29 cellular contexts compared by ENCODE assay signal in genomic region chr22:37012956-37013355, GRCh38.
"Had no signal": no experiment of that assay in that cellular context is flagged by ENCODE, and none has a peak within 500 bp of the region (broad histone marks: within the 10 kb centered on the region; RNA-seq: fewer than 3 reads in every experiment).

No MANE protein-coding gene starts in this region.

- H3K36me3 Mint-ChIP-seq: activated naive CD4-positive, alpha-beta T cell treated with anti-CD3 and anti-CD28 coated beads, Interleukin-2, amount 10 ng/mL, durations not matched to agents 7 days and 5 days; naive B cell; stimulated activated naive B cell treated with anti-CD40 and anti-IgM and Interleukin-4, amounts not matched to agents 10 μg/mL and 1 μg/mL and 100 μg/mL, for 72 hours had no signal

- H3K4me3 ChIP-seq: left lung, pancreas, prostate gland, thoracic aorta, upper lobe of right lung had no signal

- H3K4me1 Mint-ChIP-seq: activated naive CD4-positive, alpha-beta T cell treated with anti-CD3 and anti-CD28 coated beads, Interleukin-2, amount 10 ng/mL, durations not matched to agents 7 days and 5 days; central memory CD8-positive, alpha-beta T cell had no signal

- DNase-seq: activated CD4-positive, alpha-beta T cell treated with anti-CD3 and anti-CD28 coated beads for 48 hours; activated CD4-positive, alpha-beta T cell treated with anti-CD3 and anti-CD28 coated beads, Interleukin-2, amount 50 U/mL, for 48 hours; activated CD8-positive, alpha-beta memory T cell treated with anti-CD3 and anti-CD28 coated beads, Interleukin-2, amount 50 U/mL, for 4 hours; activated effector memory CD4-positive, alpha-beta T cell treated with anti-CD3 and anti-CD28 coated beads, Interleukin-2, amount 50 U/mL, for 16 hours; activated naive CD4-positive, alpha-beta T cell treated with anti-CD3 and anti-CD28 coated beads, Interleukin-2, amount 10 ng/mL, durations not matched to agents 7 days and 5 days; activated T-cell treated with anti-CD3 and anti-CD28 coated beads, Interleukin-2, amount 50 U/mL, for 1 hour; amniotic stem cell; dermis blood vessel endothelial cell; effector CD8-positive, alpha-beta T cell; left lung; mammary epithelial cell; naive B cell; retina; SK-N-SH; stimulated activated CD4-positive, alpha-beta T cell treated with anti-CD3 and anti-CD28 coated beads, Interleukin-15, amount 100 ng/mL, for 24 hours; stimulated activated CD4-positive, alpha-beta T cell treated with anti-CD3 and anti-CD28 coated beads, Interleukin-2, amount 100 ng/mL, for 24 hours; stimulated activated naive B cell treated with anti-CD40 and anti-IgM and Interleukin-4, amounts not matched to agents 10 μg/mL and 1 μg/mL and 100 μg/mL, for 72 hours; SW 1271; T-helper 9 cell; upper lobe of right lung; WERI-Rb-1 had no signal

- H3K27me3 ChIP-seq: left lung, pancreas, upper lobe of right lung had no signal

- H3K36me3 ChIP-seq: pancreas, prostate gland, thoracic aorta, WERI-Rb-1 had no signal

- H3K4me3 Mint-ChIP-seq: activated naive CD4-positive, alpha-beta T cell treated with anti-CD3 and anti-CD28 coated beads, Interleukin-2, amount 10 ng/mL, durations not matched to agents 7 days and 5 days; activated T-helper 1 cell treated with anti-CD3 and anti-CD28 coated beads, Interleukin-12 subunit alpha, Interleukin-12 subunit beta, Interleukin-2, Interleukin-4 antibody, amounts not matched to agents 30 ng/mL and 10 ng/mL and 1 ng/mL, durations not matched to agents 14 hours and 24 hours and 36 hours; central memory CD8-positive, alpha-beta T cell; naive B cell; stimulated activated naive B cell treated with anti-CD40 and anti-IgM and Interleukin-4, amounts not matched to agents 10 μg/mL and 1 μg/mL and 100 μg/mL, for 72 hours; T-helper 1 cell treated with Interleukin-12 subunit alpha and Interleukin-12 subunit beta and Interleukin-4 antibody, amounts not matched to agents 30 μg/mL and 1 μg/mL, for 36 hours had no signal

- H3K9me3 Mint-ChIP-seq: activated naive CD4-positive, alpha-beta T cell treated with anti-CD3 and anti-CD28 coated beads, Interleukin-2, amount 10 ng/mL, durations not matched to agents 7 days and 5 days; activated T-helper 1 cell treated with anti-CD3 and anti-CD28 coated beads, Interleukin-12 subunit alpha, Interleukin-12 subunit beta, Interleukin-2, Interleukin-4 antibody, amounts not matched to agents 30 ng/mL and 10 ng/mL and 1 ng/mL, durations not matched to agents 14 hours and 24 hours and 36 hours; central memory CD8-positive, alpha-beta T cell; naive B cell; stimulated activated naive B cell treated with anti-CD40 and anti-IgM and Interleukin-4, amounts not matched to agents 10 μg/mL and 1 μg/mL and 100 μg/mL, for 72 hours; T-helper 1 cell treated with Interleukin-12 subunit alpha and Interleukin-12 subunit beta and Interleukin-4 antibody, amounts not matched to agents 30 μg/mL and 1 μg/mL, for 36 hours had no signal

- ATAC-seq: activated CD4-positive, CD25-positive, alpha-beta regulatory T cell treated with anti-CD3 and anti-CD28 coated beads, Interleukin-2, amount 50 U/mL, for 24 hours; stimulated activated naive B cell treated with anti-CD40 and anti-IgM and Interleukin-4, amounts not matched to agents 10 μg/mL and 1 μg/mL and 100 μg/mL, for 72 hours had no signal

- H3K27ac Mint-ChIP-seq: activated naive CD4-positive, alpha-beta T cell treated with anti-CD3 and anti-CD28 coated beads, Interleukin-2, amount 10 ng/mL, durations not matched to agents 7 days and 5 days; activated T-helper 1 cell treated with anti-CD3 and anti-CD28 coated beads, Interleukin-12 subunit alpha, Interleukin-12 subunit beta, Interleukin-2, Interleukin-4 antibody, amounts not matched to agents 30 ng/mL and 10 ng/mL and 1 ng/mL, durations not matched to agents 14 hours and 24 hours and 36 hours; stimulated activated naive B cell treated with anti-CD40 and anti-IgM and Interleukin-4, amounts not matched to agents 10 μg/mL and 1 μg/mL and 100 μg/mL, for 72 hours; T-helper 1 cell treated with Interleukin-12 subunit alpha and Interleukin-12 subunit beta and Interleukin-4 antibody, amounts not matched to agents 30 μg/mL and 1 μg/mL, for 36 hours had no signal

- H3K9me3 ChIP-seq: left lung, pancreas, prostate gland, SK-N-SH, thoracic aorta, upper lobe of right lung had no signal

- H3K27ac ChIP-seq: epithelial cell of prostate, left lung, pancreas, prostate gland, thoracic aorta, upper lobe of right lung, WERI-Rb-1 had no signal
